In the genomic region with DNA sequence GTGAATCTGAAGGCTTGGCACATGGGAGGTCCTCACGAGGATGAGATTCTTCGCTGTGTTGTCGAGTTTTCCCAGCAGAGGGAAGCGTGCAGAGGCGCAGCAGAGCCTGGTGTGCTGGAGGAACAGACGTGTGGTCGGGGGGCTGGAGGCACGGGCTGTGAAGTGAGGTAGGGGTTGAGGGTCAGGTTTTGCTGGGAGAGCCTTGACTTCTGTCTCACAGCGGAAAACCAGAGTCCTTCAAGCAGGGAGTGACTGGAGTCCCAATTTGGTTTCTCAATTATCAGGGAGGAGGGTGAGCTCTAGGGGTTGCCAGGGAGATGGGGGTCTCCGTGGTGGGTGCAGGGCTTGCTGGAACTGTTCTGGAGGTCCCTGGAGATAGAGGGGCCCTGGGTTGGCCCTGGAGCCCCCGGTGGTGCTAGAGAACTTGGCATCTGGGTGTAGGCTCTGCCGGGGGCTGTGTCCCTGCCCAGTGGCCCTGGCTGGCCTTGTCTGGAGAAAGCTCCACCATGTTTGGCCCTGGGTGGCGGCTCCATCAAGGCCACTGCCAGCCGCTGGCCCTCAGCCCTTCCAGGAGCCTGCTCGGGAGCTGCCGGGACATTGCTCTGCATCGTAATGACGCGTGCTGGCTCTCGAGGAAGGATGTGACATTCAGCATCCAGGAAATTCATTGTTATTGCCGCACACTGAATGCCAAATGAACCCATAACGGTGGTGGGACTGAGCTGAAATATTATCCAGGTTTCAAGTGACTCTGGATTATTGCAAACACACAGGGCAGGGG, we compare ENCODE assay signal across 14 cellular contexts.
DNase-seq lines count a peak whose midpoint lies in the region; ATAC-seq and TF ChIP-seq lines count a peak whose summit lies in the region.
"Had no signal": no experiment of that assay in that cellular context is flagged by ENCODE, and none has a peak within 500 bp of the region (broad histone marks: within the 10 kb centered on the region; RNA-seq: fewer than 3 reads in every experiment).

No MANE protein-coding gene starts in this region.

- H3K27me3 ChIP-seq in endodermal cell (ENCODE audit: control insufficient read depth, insufficient read depth, low read length, poor library complexity, severe bottlenecking) (no peaks in the 10 kb centered on the region), upper lobe of left lung (no peaks in the 10 kb centered on the region)

- DNase-seq in activated naive CD4-positive, alpha-beta T cell treated with anti-CD3 and anti-CD28 coated beads for 36 hours: peak; percentile 4
- no peak for DNase-seq in activated naive CD4-positive, alpha-beta T cell (lab: John Stamatoyannopoulos, UW)
- DNase-seq in endodermal cell (peak; percentile 37), upper lobe of left lung (peak; percentile 26 to 70), D341Med (ENCODE audit: low spot score) (no peak), NCI-H1436 (lab: John Stamatoyannopoulos, UW) (no peak), glomerular visceral epithelial cell (ENCODE audit: extremely low spot score) (no peak)
- DNase-seq in naive thymus-derived CD8-positive, alpha-beta T cell: peak in 1 of 10 donors; percentile 55
- DNase-seq: effector CD8-positive, alpha-beta T cell; NCI-H446 treated with DMSO at 0.1 percent for 48 hours; PC-9 had no signal

- no peak overlapping the region for H3K9ac ChIP-seq in endodermal cell (ENCODE audit: extremely low read depth, low read length, poor library complexity, severe bottlenecking)

- peaks cover 2% of the 10 kb centered on the region for H3K4me1 Mint-ChIP-seq in activated naive CD4-positive, alpha-beta T cell treated with anti-CD3 and anti-CD28 coated beads for 36 hours (ENCODE audit: low read depth)
- no peaks in the 10 kb centered on the region for H3K4me1 Mint-ChIP-seq in endodermal cell
- H3K4me1 Mint-ChIP-seq in naive thymus-derived CD8-positive, alpha-beta T cell: peaks cover 0 to 11% (median 6%) of the 10 kb centered on the region in 4 donors
- H3K4me1 Mint-ChIP-seq: stimulated activated naive CD8-positive, alpha-beta T cell treated with anti-CD3 and anti-CD28 coated beads, Interleukin-15, amount 100 ng/mL, for 72 hours; WTC11 had no signal

- POLR2A ChIA-PET in naive thymus-derived CD8-positive, alpha-beta T cell (lab: Charles Lee): no interaction called here

- intact Hi-C loops in activated naive CD4-positive, alpha-beta T cell treated with anti-CD3 and anti-CD28 coated beads for 36 hours (cut with micrococcal nuclease): no loop called here

- H3K4me3 Mint-ChIP-seq in activated naive CD4-positive, alpha-beta T cell treated with anti-CD3 and anti-CD28 coated beads for 36 hours: no peak overlapping the region
- H3K4me3 Mint-ChIP-seq in endodermal cell: no peak overlapping the region
- H3K4me3 Mint-ChIP-seq in naive thymus-derived CD8-positive, alpha-beta T cell: no peak overlapping the region
- H3K4me3 Mint-ChIP-seq: stimulated activated naive CD8-positive, alpha-beta T cell treated with anti-CD3 and anti-CD28 coated beads, Interleukin-15, amount 100 ng/mL, for 72 hours; WTC11 had no signal

- no peaks in the 10 kb centered on the region for H3K36me3 Mint-ChIP-seq in activated naive CD4-positive, alpha-beta T cell treated with anti-CD3 and anti-CD28 coated beads for 36 hours (ENCODE audit: low read depth)
- H3K36me3 Mint-ChIP-seq in endodermal cell (ENCODE audit: low read depth): no peaks in the 10 kb centered on the region
- no peaks in the 10 kb centered on the region for H3K36me3 Mint-ChIP-seq in naive thymus-derived CD8-positive, alpha-beta T cell

- H3K27me3 Mint-ChIP-seq in activated naive CD4-positive, alpha-beta T cell treated with anti-CD3 and anti-CD28 coated beads for 36 hours (ENCODE audit: low read depth): no peaks in the 10 kb centered on the region
- H3K27me3 Mint-ChIP-seq in endodermal cell (ENCODE audit: insufficient read depth): no peaks in the 10 kb centered on the region
- peaks cover 0 to 11% (median 0%) of the 10 kb centered on the region in 5 donors for H3K27me3 Mint-ChIP-seq in naive thymus-derived CD8-positive, alpha-beta T cell

- WGBS in endodermal cell (ENCODE audit: insufficient coverage in 1 of 2, insufficient read length in 1 of 2), 2 experiments: 89 to 91% methylated on average over 17 to 22 of the region's 22 CpGs
- WGBS in upper lobe of left lung, 2 donors: 58 to 84% methylated on average over 11 to 22 of the region's 22 CpGs

- no peak for TF ChIP-seq POLR2A in upper lobe of left lung (IDR thresholded peaks at IDR 0.05)

- peaks cover 6% of the 10 kb centered on the region for H3K9me3 Mint-ChIP-seq in activated naive CD4-positive, alpha-beta T cell treated with anti-CD3 and anti-CD28 coated beads for 36 hours
- no peaks in the 10 kb centered on the region for H3K9me3 Mint-ChIP-seq in endodermal cell
- H3K9me3 Mint-ChIP-seq in naive thymus-derived CD8-positive, alpha-beta T cell: peaks cover 0 to 3% (median 0%) of the 10 kb centered on the region in 9 donors

- H3K4me3 ChIP-seq in endodermal cell (ENCODE audit: low read length) (no peak overlapping the region), upper lobe of left lung (no peak overlapping the region)
- H3K4me3 ChIP-seq: PC-9 had no signal

- no peak overlapping the region for H3K27ac Mint-ChIP-seq in activated naive CD4-positive, alpha-beta T cell treated with anti-CD3 and anti-CD28 coated beads for 36 hours
- H3K27ac Mint-ChIP-seq in endodermal cell: peak overlapping the region; percentile 13
- H3K27ac Mint-ChIP-seq in naive thymus-derived CD8-positive, alpha-beta T cell: peak overlapping the region in 6 of 10 donors; percentile 29 to 86 (median 49)
- H3K27ac Mint-ChIP-seq: stimulated activated naive CD8-positive, alpha-beta T cell treated with anti-CD3 and anti-CD28 coated beads, Interleukin-15, amount 100 ng/mL, for 72 hours; WTC11 had no signal

- no peak overlapping the region for H3K27ac ChIP-seq in endodermal cell (ENCODE audit: low read depth, low read length)
- H3K27ac ChIP-seq in upper lobe of left lung: peak overlapping the region in 1 of 4 donors; percentile 73
- H3K27ac ChIP-seq: PC-9 had no signal

- TF ChIP-seq EP300 in upper lobe of left lung (IDR thresholded peaks at IDR 0.05): peak in 2 of 4 donors; percentile 71 to 73

- ATAC-seq in naive thymus-derived CD8-positive, alpha-beta T cell: no peak
- ATAC-seq in upper lobe of left lung (ENCODE audit: low FRiP score in 2 of 2): no peak
- ATAC-seq: naive thymus-derived CD4-positive, alpha-beta T cell; WTC11 had no signal

- H3K9me3 ChIP-seq in endodermal cell (ENCODE audit: control insufficient read depth, low read length): no peaks in the 10 kb centered on the region
- peaks cover 0 to 9% (median 0%) of the 10 kb centered on the region in 4 donors for H3K9me3 ChIP-seq in upper lobe of left lung

- H3K4me1 ChIP-seq in endodermal cell (ENCODE audit: control insufficient read depth, insufficient read depth, low read length) (no peaks in the 10 kb centered on the region), upper lobe of left lung (peaks cover 0 to 6% (median 3%) of the 10 kb centered on the region in 4 donors)

- H3K36me3 ChIP-seq in endodermal cell (ENCODE audit: control insufficient read depth, insufficient read depth, low read length): no peaks in the 10 kb centered on the region
- no peaks in the 10 kb centered on the region for H3K36me3 ChIP-seq in upper lobe of left lung

- CTCF ChIA-PET in activated naive CD4-positive, alpha-beta T cell treated with anti-CD3 and anti-CD28 coated beads for 36 hours (lab: Charles Lee): no interaction called here

- no peak for TF ChIP-seq CTCF in endodermal cell (conservative IDR thresholded peaks at IDR 0.05)
- TF ChIP-seq CTCF in upper lobe of left lung (IDR thresholded peaks at IDR 0.05): no peak

Comparison
In these comparisons a context has a peak if more than half of its experiments do, and no peak if none do; other contexts are left out.
1. DNase-seq: peak in activated naive CD4-positive, alpha-beta T cell treated with anti-CD3 and anti-CD28 coated beads for 36 hours (single experiment), endodermal cell (single experiment) and upper lobe of left lung (2 of 2); none in activated naive CD4-positive, alpha-beta T cell (0 of 4), D341Med (single experiment), NCI-H1436 (single experiment) and glomerular visceral epithelial cell (single experiment).